Comparison of ENCODE assay signal across 19 cellular contexts in the genomic region with DNA sequence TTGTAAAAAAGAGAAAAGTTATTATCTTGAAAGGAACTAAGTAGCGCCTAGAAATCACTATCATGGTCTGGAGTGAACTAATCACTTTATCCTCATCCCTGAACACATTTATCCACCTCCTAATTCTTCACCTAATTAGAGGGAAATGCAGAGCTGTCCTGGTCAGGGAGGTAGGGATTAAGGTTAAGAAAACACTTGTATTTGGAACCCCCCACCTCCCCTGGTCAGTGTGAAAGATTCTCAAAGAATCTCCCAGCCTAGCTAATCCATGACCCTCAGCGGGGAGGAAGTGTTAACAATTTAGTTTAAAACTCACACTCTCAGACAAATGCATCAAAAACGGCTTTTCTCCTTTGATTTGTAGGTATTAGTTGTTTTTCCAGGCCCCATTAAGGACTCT.
DNase-seq lines count a peak whose midpoint lies in the region; ATAC-seq and TF ChIP-seq lines count a peak whose summit lies in the region.
"Had no signal": no experiment of that assay in that cellular context is flagged by ENCODE, and none has a peak within 500 bp of the region (broad histone marks: within the 10 kb centered on the region; RNA-seq: fewer than 3 reads in every experiment).

No MANE protein-coding gene starts in this region.

- H3K4me1 ChIP-seq in GM23338 (ENCODE audit: insufficient read depth) (peaks cover 8% of the 10 kb centered on the region; the same call in 1 of the 2 replicates), endodermal cell (ENCODE audit: control insufficient read depth, insufficient read depth, low read length) (no peaks in the 10 kb centered on the region), uterus (no peaks in the 10 kb centered on the region), BE2C (peaks cover 11% of the 10 kb centered on the region)
- H3K4me1 ChIP-seq: A549 had no signal

- no peaks in the 10 kb centered on the region for H3K36me3 Mint-ChIP-seq in GM23338 (ENCODE audit: low read depth)
- H3K36me3 Mint-ChIP-seq in endodermal cell (ENCODE audit: low read depth) = no peaks in the 10 kb centered on the region
- H3K36me3 Mint-ChIP-seq in nephron progenitor cell (ENCODE audit: low read depth) = no peaks in the 10 kb centered on the region
- H3K36me3 Mint-ChIP-seq in stimulated activated effector memory CD8-positive, alpha-beta T cell treated with anti-CD3 and anti-CD28 coated beads, Interleukin-12 subunit alpha, Interleukin-12 subunit beta, amount 100 ng/mL, for 72 hours = no peaks in the 10 kb centered on the region
- H3K36me3 Mint-ChIP-seq: CD4-positive, alpha-beta memory T cell had no signal

- intact Hi-C loops in uterus (cut with DNase I; ENCODE audit: low total_unique reads) = no loop called here

- H3K4me1 Mint-ChIP-seq in GM23338 = peaks cover 17% of the 10 kb centered on the region
- H3K4me1 Mint-ChIP-seq in endodermal cell = peaks cover 23% of the 10 kb centered on the region
- peaks cover 52% of the 10 kb centered on the region for H3K4me1 Mint-ChIP-seq in nephron progenitor cell
- H3K4me1 Mint-ChIP-seq in stimulated activated effector memory CD8-positive, alpha-beta T cell treated with anti-CD3 and anti-CD28 coated beads, Interleukin-12 subunit alpha, Interleukin-12 subunit beta, amount 100 ng/mL, for 72 hours = no peaks in the 10 kb centered on the region
- H3K4me1 Mint-ChIP-seq: CD4-positive, alpha-beta memory T cell had no signal

- peak; percentile 56 for ATAC-seq in GM23338
- no peak for ATAC-seq in stimulated activated effector memory CD8-positive, alpha-beta T cell treated with anti-CD3 and anti-CD28 coated beads, Interleukin-12 subunit alpha, Interleukin-12 subunit beta, amount 100 ng/mL, for 72 hours
- ATAC-seq: A549 had no signal

- no peak overlapping the region for H3K4me3 Mint-ChIP-seq in GM23338
- no peak overlapping the region for H3K4me3 Mint-ChIP-seq in endodermal cell
- H3K4me3 Mint-ChIP-seq in nephron progenitor cell = peak overlapping the region; percentile 3
- H3K4me3 Mint-ChIP-seq in stimulated activated effector memory CD8-positive, alpha-beta T cell treated with anti-CD3 and anti-CD28 coated beads, Interleukin-12 subunit alpha, Interleukin-12 subunit beta, amount 100 ng/mL, for 72 hours = no peak overlapping the region
- H3K4me3 Mint-ChIP-seq: CD4-positive, alpha-beta memory T cell had no signal

- DNase-seq in GM23338 (ENCODE audit: low spot score) = no peak
- peak; percentile 59 for DNase-seq in endodermal cell
- no peak for DNase-seq in nephron progenitor cell
- DNase-seq in uterus = no peak
- no peak for DNase-seq in stimulated activated effector memory CD8-positive, alpha-beta T cell treated with anti-CD3 and anti-CD28 coated beads, Interleukin-12 subunit alpha, Interleukin-12 subunit beta, amount 100 ng/mL, for 72 hours (ENCODE audit: low spot score in 2 of 2)
- DNase-seq in BE2C = no peak
- no peak for DNase-seq in NCI-H446 (lab: John Stamatoyannopoulos, UW)
- DNase-seq: 8988T; ACHN; AML-193; C1 segment of cervical spinal cord; Calu3; CD4-positive, alpha-beta memory T cell; COR-L47; DMS53; DMS79 treated with DMSO at 0.1 percent for 48 hours; H7; HCEC 1CT had no signal

- WGBS in endodermal cell (ENCODE audit: insufficient coverage in 1 of 2, insufficient read length in 1 of 2), 2 experiments = 27% methylated on average over 2 of the region's 3 CpGs; no CpG with 5 or more reads in 1 of the 2 experiments

- TF ChIP-seq POLR2A in uterus (IDR thresholded peaks at IDR 0.05) = no peak

- H2AFZ ChIP-seq in GM23338 = no peak overlapping the region

- H3K27ac ChIP-seq in GM23338 (ENCODE audit: low read depth) (no peak overlapping the region), endodermal cell (ENCODE audit: low read depth, low read length) (no peak overlapping the region), uterus (peak overlapping the region; percentile 4 to 68)
- H3K27ac ChIP-seq: A549 had no signal

- H3K36me3 ChIP-seq in GM23338 (ENCODE audit: insufficient read depth) (no peaks in the 10 kb centered on the region), endodermal cell (ENCODE audit: control insufficient read depth, insufficient read depth, low read length) (no peaks in the 10 kb centered on the region), uterus (no peaks in the 10 kb centered on the region), BE2C (no peaks in the 10 kb centered on the region)

- H3K27me3 Mint-ChIP-seq in GM23338 (ENCODE audit: insufficient read depth, low read depth, poor library complexity) (peaks cover 13% of the 10 kb centered on the region), endodermal cell (ENCODE audit: insufficient read depth) (peaks cover 57% of the 10 kb centered on the region), nephron progenitor cell (ENCODE audit: low read depth, poor library complexity) (peaks cover 8% of the 10 kb centered on the region)

- no peaks in the 10 kb centered on the region for H3K79me2 ChIP-seq in GM23338 (replicated peaks; ENCODE audit: insufficient read depth)

- H3K27ac Mint-ChIP-seq in GM23338 (no peak overlapping the region), endodermal cell (no peak overlapping the region), nephron progenitor cell (peak overlapping the region; percentile 44)
- H3K27ac Mint-ChIP-seq in stimulated activated effector memory CD8-positive, alpha-beta T cell treated with anti-CD3 and anti-CD28 coated beads, Interleukin-12 subunit alpha, Interleukin-12 subunit beta, amount 100 ng/mL, for 72 hours = no peak overlapping the region
- H3K27ac Mint-ChIP-seq: CD4-positive, alpha-beta memory T cell had no signal

- no peaks in the 10 kb centered on the region for H3K9me3 ChIP-seq in endodermal cell (ENCODE audit: control insufficient read depth, low read length)
- H3K9me3 ChIP-seq in uterus = no peaks in the 10 kb centered on the region
- no peaks in the 10 kb centered on the region for H3K9me3 ChIP-seq in BE2C
- H3K9me3 ChIP-seq: A549 had no signal

- no peak for TF ChIP-seq CTCF in GM23338 (conservative IDR thresholded peaks at IDR 0.05; ENCODE audit: low read depth in 2 of 2)
- no peak for TF ChIP-seq CTCF in endodermal cell (conservative IDR thresholded peaks at IDR 0.05)
- no peak for TF ChIP-seq CTCF in nephron progenitor cell (IDR thresholded peaks at IDR 0.05)
- no peak for TF ChIP-seq CTCF in uterus (IDR thresholded peaks at IDR 0.05)
- no peak for TF ChIP-seq CTCF in BE2C (IDR thresholded peaks at IDR 0.05; ENCODE audit: low read depth, low read length)

- H3K9ac ChIP-seq in endodermal cell (ENCODE audit: extremely low read depth, low read length, poor library complexity, severe bottlenecking) = no peak overlapping the region

- H3F3A ChIP-seq in GM23338 (replicated peaks; ENCODE audit: low read depth) = no peaks in the 10 kb centered on the region

- no peak overlapping the region for H3K4me2 ChIP-seq in GM23338
- H3K4me2 ChIP-seq: A549 had no signal

- H3K9me2 ChIP-seq in GM23338 (ENCODE audit: insufficient read depth) = no peaks in the 10 kb centered on the region

- H3K9me3 Mint-ChIP-seq in GM23338 (no peaks in the 10 kb centered on the region), endodermal cell (no peaks in the 10 kb centered on the region), nephron progenitor cell (no peaks in the 10 kb centered on the region)
- no peaks in the 10 kb centered on the region for H3K9me3 Mint-ChIP-seq in stimulated activated effector memory CD8-positive, alpha-beta T cell treated with anti-CD3 and anti-CD28 coated beads, Interleukin-12 subunit alpha, Interleukin-12 subunit beta, amount 100 ng/mL, for 72 hours
- H3K9me3 Mint-ChIP-seq: CD4-positive, alpha-beta memory T cell had no signal

- H4K20me1 ChIP-seq in GM23338 (replicated peaks; ENCODE audit: insufficient read depth) = no peaks in the 10 kb centered on the region; the same call in 1 of the 2 replicates

- H3K27me3 ChIP-seq in GM23338 (ENCODE audit: insufficient read depth) = peaks cover 39% of the 10 kb centered on the region
- peaks cover 95% of the 10 kb centered on the region for H3K27me3 ChIP-seq in endodermal cell (ENCODE audit: control insufficient read depth, insufficient read depth, low read length, poor library complexity, severe bottlenecking)
- H3K27me3 ChIP-seq in uterus = no peaks in the 10 kb centered on the region
- H3K27me3 ChIP-seq in BE2C = peaks cover 8% of the 10 kb centered on the region; the same call in 1 of the 2 replicates

- H3K4me3 ChIP-seq in GM23338 (no peak overlapping the region), endodermal cell (ENCODE audit: low read length) (no peak overlapping the region), uterus (no peak overlapping the region), BE2C (ENCODE audit: low read depth, low read length) (no peak overlapping the region)
- H3K4me3 ChIP-seq: A549 had no signal

TF ChIP-seq in GM23338, 12 proteins besides CTCF, POLR2A, EP300 and RAD21 (continues in another document):
- TF ChIP-seq EZH2phosphoT487 (IDR thresholded peaks at IDR 0.05; ENCODE audit: unreplicated experiment) (no peak), STAT1 (IDR thresholded peaks at IDR 0.05; ENCODE audit: unreplicated experiment) (no peak), POLR2AphosphoS5 (IDR thresholded peaks at IDR 0.05; ENCODE audit: low read depth) (no peak), JUNB (IDR thresholded peaks at IDR 0.05; ENCODE audit: unreplicated experiment) (no peak), NANOG (IDR thresholded peaks at IDR 0.05; ENCODE audit: borderline replicate concordance) (no peak)

Comparison
In these comparisons a context has a peak if more than half of its experiments do, and no peak if none do; other contexts are left out.
1. H3K27ac ChIP-seq: peak in uterus (2 of 2); none in GM23338 (single experiment) and endodermal cell (single experiment).